Comparison of ENCODE assay signal across 8 cellular contexts in the genomic region with DNA sequence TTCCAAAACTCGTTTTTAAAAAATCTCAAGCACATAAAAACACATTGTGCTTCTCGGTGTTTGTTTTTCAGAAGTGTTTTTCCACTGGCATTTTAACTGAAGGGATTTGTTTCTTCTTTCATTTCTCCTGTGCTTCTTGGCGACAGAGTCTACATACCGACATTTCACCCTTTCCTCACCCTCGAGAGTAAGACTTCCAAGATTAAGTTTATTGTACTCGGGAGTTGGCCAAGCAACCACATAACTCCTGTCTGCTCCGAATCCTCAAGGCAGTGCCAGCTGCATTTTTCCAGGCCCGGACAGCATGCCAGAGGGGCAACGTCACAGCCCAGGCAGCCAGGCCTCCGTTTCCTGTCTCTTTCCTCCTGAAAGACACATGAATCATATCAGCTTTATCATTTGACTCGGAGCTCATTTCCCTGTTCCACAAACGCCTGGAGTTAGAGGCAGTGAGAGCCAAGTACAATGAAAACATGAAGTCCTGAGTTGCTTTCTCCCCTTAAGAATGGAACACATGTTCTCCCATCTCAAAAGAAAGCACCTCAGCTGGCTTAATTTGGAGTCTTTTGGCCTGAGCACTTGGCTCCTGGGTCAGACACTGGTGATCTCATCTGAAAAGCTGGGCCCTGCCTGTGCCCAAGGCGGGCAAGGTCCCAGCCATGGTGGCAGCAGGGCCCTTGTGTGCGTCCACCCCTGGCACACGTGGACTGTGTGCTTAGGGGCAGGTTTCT. TPM values are rescaled to one million over a fixed set of nuclear protein-coding genes. Genes with fewer than 3 reads are reported as not detected.
DNase-seq lines count a peak whose midpoint lies in the region; ATAC-seq and TF ChIP-seq lines count a peak whose summit lies in the region.

No MANE protein-coding gene starts in this region.

- ATAC-seq in GM18868 (IDR thresholded peaks at IDR 0.05; ENCODE audit: unreplicated experiment), result no peak
- no peak for ATAC-seq in stimulated activated naive CD8-positive, alpha-beta T cell treated with anti-CD3 and anti-CD28 coated beads, Interleukin-15, Interleukin-2, amounts not matched to agents 100 U/mL and 50 U/mL, for 24 hours

- TF ChIP-seq CTCF in AG09309 (IDR thresholded peaks at IDR 0.05; ENCODE audit: control insufficient read depth, insufficient read depth, low read depth, low read length, missing control alignments) (no peak), fibroblast of pulmonary artery (IDR thresholded peaks at IDR 0.05; ENCODE audit: low read length, missing control alignments) (no peak)

- DNase-seq in AG09309 (ENCODE audit: low read depth), result peak; percentile 97
- DNase-seq in SJSA1 (ENCODE audit: low read depth in 1 of 2, low spot score in 2 of 2), result peak; percentile 96 to 98
- DNase-seq in fibroblast of pulmonary artery (ENCODE audit: low read depth), result peak; percentile 99
- DNase-seq in occipital lobe (lab: John Stamatoyannopoulos, UW), result peak; percentile 37
- no peak for DNase-seq in stimulated activated CD4-positive, alpha-beta T cell treated with anti-CD3 and anti-CD28 coated beads, Interleukin-4, amount 100 ng/mL, for 4 hours
- no peak for DNase-seq in NCI-H1048 (lab: John Stamatoyannopoulos, UW)
- DNase-seq in stimulated activated naive CD8-positive, alpha-beta T cell treated with anti-CD3 and anti-CD28 coated beads, Interleukin-15, Interleukin-2, amounts not matched to agents 100 U/mL and 50 U/mL, for 24 hours, result no peak

- peak overlapping the region; percentile 97 for H3K27ac ChIP-seq in SJSA1

- peaks cover 37% of the 10 kb centered on the region for H3K4me1 ChIP-seq in SJSA1 (replicated peaks)

- H3K4me3 ChIP-seq in AG09309 (ENCODE audit: control insufficient read depth, low read depth, low read length) (peak overlapping the region; percentile 26), SJSA1 (peak overlapping the region; percentile 2), fibroblast of pulmonary artery (replicated peaks; ENCODE audit: low read depth, low read length) (peak overlapping the region; percentile 43)

- H3K36me3 ChIP-seq in SJSA1, result no peaks in the 10 kb centered on the region

- no peaks in the 10 kb centered on the region for H3K9me3 ChIP-seq in SJSA1 (replicated peaks)

- no peaks in the 10 kb centered on the region for H3K27me3 ChIP-seq in SJSA1 (replicated peaks)

RNA-seq across cellular contexts. Expression of a gene that starts 23.2 kb away (rescaled TPM):
- total RNA-seq in SJSA1 (2014; rRNA removed; shearing (Covaris generic)), result 0.25 and 0.58 TPM in 2 replicates
- 20.6 TPM for total RNA-seq in occipital lobe

Comparison
In these comparisons a context has a peak if more than half of its experiments do, and no peak if none do; other contexts are left out.
1. DNase-seq: peak in AG09309 (single experiment), SJSA1 (2 of 2), fibroblast of pulmonary artery (single experiment) and occipital lobe (single experiment); none in stimulated activated CD4-positive, alpha-beta T cell treated with anti-CD3 and anti-CD28 coated beads, Interleukin-4, amount 100 ng/mL, for 4 hours (0 of 2), NCI-H1048 (single experiment) and stimulated activated naive CD8-positive, alpha-beta T cell treated with anti-CD3 and anti-CD28 coated beads, Interleukin-15, Interleukin-2, amounts not matched to agents 100 U/mL and 50 U/mL, for 24 hours (single experiment).
2. RNA of a gene that starts 23.2 kb away (total RNA-seq): 20.6 TPM in occipital lobe (single experiment); 0.25 to 0.58 TPM in SJSA1; every median in the first group is over 10 times any median in the second.
3. Peak in every context shown above with its lines, with median percentiles within 50 percentile points of each other: H3K4me3 ChIP-seq.